ENCODE assay signal across 8 cellular contexts in genomic region chr11:125902927-125903752, GRCh38. TPM values are rescaled to one million over a fixed set of nuclear protein-coding genes. Genes with fewer than 3 reads are reported as not detected.
DNase-seq lines count a peak whose midpoint lies in the region; ATAC-seq and TF ChIP-seq lines count a peak whose summit lies in the region.

Gene PUS3 (minus strand): TSS chr11:125903206. CDS start chr11:125896284, 6,922 bp downstream.

- DNase-seq in CD1c-positive myeloid dendritic cell (ENCODE audit: extremely low spot score): peak; percentile 93
- peak; percentile 94 for DNase-seq in NCI-H774 (lab: John Stamatoyannopoulos, UW)
- peak; percentile 90 to 92 for DNase-seq in activated CD4-positive, alpha-beta T cell treated with anti-CD3 and anti-CD28 coated beads, Interleukin-2, amount 50 U/mL, for 48 hours
- DNase-seq in dorsolateral prefrontal cortex: peak; percentile 87 to 95 (median 92)
- DNase-seq in stimulated activated CD4-positive, alpha-beta T cell treated with anti-CD3 and anti-CD28 coated beads, Interleukin-4, amount 100 ng/mL, for 24 hours: peak; percentile 91

- intact Hi-C loops in dorsolateral prefrontal cortex (cut with DNase I): loop anchor here in 1 of 2 donors (2.0 kb wide), 1 partner anchor 14 kb away; no protein-coding TSS in a partner anchor

- peak within 1 kb of the TSS; percentile 67 to 90 for H3K9ac ChIP-seq in liver (ENCODE audit: low read depth in 1 of 2, low read length in 2 of 2)

- H3K9me3 ChIP-seq in liver (ENCODE audit: control insufficient read depth in 4 of 4, low read length in 3 of 4): no peaks in the 10 kb centered on the region

- 3% methylated on average over 31 of the region's 31 CpGs for WGBS in liver

- TF ChIP-seq CTCF in dorsolateral prefrontal cortex (IDR thresholded peaks at IDR 0.05 in 54 of 56, conservative IDR thresholded peaks at IDR 0.05 in 2 of 56; ENCODE audit: low read depth in 1 of 56, partially characterized antibody in 56 of 56) (peak in 18 of 56 donors; percentile 7 to 47 (median 16)), liver (IDR thresholded peaks at IDR 0.05; ENCODE audit: low read depth, low read length, missing input control) (no peak)

- peaks cover 7 to 23% (median 12%) of the 10 kb centered on the region in 4 donors for H3K4me1 ChIP-seq in liver (ENCODE audit: control insufficient read depth in 4 of 4, insufficient read depth in 4 of 4, low read length in 3 of 4)

- H3K27ac ChIP-seq in dorsolateral prefrontal cortex: peak within 1 kb of the TSS in 57 of 59 donors; percentile 13 to 96 (median 82)
- peak within 1 kb of the TSS; percentile 80 to 98 for H3K27ac ChIP-seq in liver (ENCODE audit: low read depth in 1 of 2, low read length in 2 of 2)

- peak in 1 of 2 donors; percentile 13 for TF ChIP-seq RAD21 in liver (IDR thresholded peaks at IDR 0.05)

- peaks cover 0 to 13% (median 0%) of the 10 kb centered on the region in 45 donors for H3K27me3 ChIP-seq in dorsolateral prefrontal cortex
- no peaks in the 10 kb centered on the region for H3K27me3 ChIP-seq in liver (ENCODE audit: control insufficient read depth in 4 of 4, insufficient read depth in 4 of 4, low read length in 3 of 4)

- ATAC-seq in GM19397 (IDR thresholded peaks at IDR 0.05; ENCODE audit: unreplicated experiment): peak; percentile 97
- peak; percentile 98 for ATAC-seq in HG03565 (IDR thresholded peaks at IDR 0.05; ENCODE audit: unreplicated experiment)

- H3K36me3 ChIP-seq in liver (ENCODE audit: control insufficient read depth in 4 of 4, insufficient read depth in 3 of 4, low read depth in 1 of 4, low read length in 3 of 4): peaks cover 3 to 11% (median 6%) of the 10 kb centered on the region in 4 donors

- peak within 1 kb of the TSS; percentile 50 to 94 (median 79) for H3K4me3 ChIP-seq in dorsolateral prefrontal cortex
- peak within 1 kb of the TSS; percentile 74 to 98 (median 91) for H3K4me3 ChIP-seq in liver (ENCODE audit: low read depth in 1 of 3, low read length in 3 of 3)

TF ChIP-seq in liver, 16 proteins besides CTCF, POLR2A, EP300 and RAD21:
- TF ChIP-seq JUND (IDR thresholded peaks at IDR 0.05): no peak
- no peak for TF ChIP-seq HNF4G (IDR thresholded peaks at IDR 0.05)
- peak; percentile 44 for TF ChIP-seq YY1 (IDR thresholded peaks at IDR 0.05)
- peak; percentile 38 to 89 for TF ChIP-seq GABPA (IDR thresholded peaks at IDR 0.05 in 1 of 2, conservative IDR thresholded peaks at IDR 0.05 in 1 of 2)
- TF ChIP-seq RXRA (IDR thresholded peaks at IDR 0.05): no peak
- TF ChIP-seq NR2F2 (IDR thresholded peaks at IDR 0.05): no peak
- TF ChIP-seq REST (IDR thresholded peaks at IDR 0.05): peak; percentile 99
- TF ChIP-seq TAF1 (conservative IDR thresholded peaks at IDR 0.05): peak; percentile 84
- TF ChIP-seq MAX (IDR thresholded peaks at IDR 0.05): peak; percentile 54
- TF ChIP-seq EGR1 (IDR thresholded peaks at IDR 0.05; ENCODE audit: low read depth in 2 of 2): no peak
- peak; percentile 31 for TF ChIP-seq SP1 (IDR thresholded peaks at IDR 0.05)
- TF ChIP-seq HNF4A (conservative IDR thresholded peaks at IDR 0.05): peak; percentile 26 to 28
- no peak for TF ChIP-seq ATF3 (IDR thresholded peaks at IDR 0.05)
- TF ChIP-seq FOXA1 (IDR thresholded peaks at IDR 0.05): no peak
- no peak for TF ChIP-seq FOXA2 (IDR thresholded peaks at IDR 0.05)
- TF ChIP-seq ZBTB33 (IDR thresholded peaks at IDR 0.05): peak; percentile 32

RNA-seq across cellular contexts. Expression of gene PUS3, which starts in this region (rescaled TPM):
- total RNA-seq in dorsolateral prefrontal cortex (10 to 100 TPM in 20 of 120 experiments, 1 to 10 TPM in 100; 3.9 to 13.9 (median 7.6) TPM), liver (10 to 100 TPM; 15.5 to 22.2 TPM)
- 10 to 100 TPM; 16.3 to 17.9 TPM for polyA plus RNA-seq in liver

Comparison
In these comparisons a context has a peak if more than half of its experiments do, and no peak if none do; other contexts are left out.
1. Peak in every context shown above with its lines: DNase-seq, ATAC-seq, H3K4me3 ChIP-seq and H3K27ac ChIP-seq.